Comparison of ENCODE assay signal across 10 cellular contexts in genomic region chr7:74023037-74023436, GRCh38. TPM values are rescaled to one million over a fixed set of nuclear protein-coding genes. Genes with fewer than 3 reads are reported as not detected.
DNase-seq lines count a peak whose midpoint lies in the region; ATAC-seq and TF ChIP-seq lines count a peak whose summit lies in the region.
"Had no signal": no experiment of that assay in that cellular context is flagged by ENCODE, and none has a peak within 500 bp of the region (broad histone marks: within the 10 kb centered on the region; RNA-seq: fewer than 3 reads in every experiment).

No MANE protein-coding gene starts in this region.

- H3K9me3 ChIP-seq in RWPE2 (ENCODE audit: severe bottlenecking) (no peaks in the 10 kb centered on the region), A673 (ENCODE audit: low read depth, low read length, poor library complexity, severe bottlenecking) (no peaks in the 10 kb centered on the region), WERI-Rb-1 (ENCODE audit: severe bottlenecking) (no peaks in the 10 kb centered on the region)

- H3K4me3 ChIP-seq in RWPE2 (ENCODE audit: severe bottlenecking), result no peak overlapping the region
- no peak overlapping the region for H3K4me3 ChIP-seq in fibroblast of villous mesenchyme (ENCODE audit: low read depth, low read length)
- no peak overlapping the region for H3K4me3 ChIP-seq in A673 (ENCODE audit: low read depth, low read length, poor library complexity, severe bottlenecking)
- no peak overlapping the region for H3K4me3 ChIP-seq in WERI-Rb-1 (ENCODE audit: low read depth, low read length)
- H3K4me3 ChIP-seq: lung had no signal

- no TSS peak for BruUV-seq in A673 (replicated peaks; lab: Mats Ljungman, UMichigan)

- CTCF ChIA-PET in A673 (lab: Charles Lee), result no interaction called here

- H3K27me3 ChIP-seq in RWPE2 (ENCODE audit: insufficient read depth, poor library complexity, severe bottlenecking) (no peaks in the 10 kb centered on the region), A673 (replicated peaks; ENCODE audit: insufficient read depth, low read depth, low read length, poor library complexity) (no peaks in the 10 kb centered on the region), WERI-Rb-1 (ENCODE audit: insufficient read depth, low read depth, severe bottlenecking) (no peaks in the 10 kb centered on the region)

- H3K36me3 ChIP-seq in RWPE2 (ENCODE audit: low read depth) (no peaks in the 10 kb centered on the region), A673 (ENCODE audit: insufficient read depth, low read length, poor library complexity, severe bottlenecking) (no peaks in the 10 kb centered on the region), WERI-Rb-1 (no peaks in the 10 kb centered on the region)

- intact Hi-C loops in A673 (cut with micrococcal nuclease; ENCODE audit: unreplicated experiment), result no loop called here

- peak; percentile 82 for ATAC-seq in RWPE2 (ENCODE audit: low read depth)
- no peak for ATAC-seq in GM21423 (IDR thresholded peaks at IDR 0.05; ENCODE audit: unreplicated experiment)
- ATAC-seq in GM21717 (IDR thresholded peaks at IDR 0.05; ENCODE audit: unreplicated experiment), result no peak

- POLR2A ChIA-PET in A673 (lab: Charles Lee; ENCODE audit: low non-redundant PET), result no interaction called here

- H3K27ac ChIP-seq in RWPE2 (ENCODE audit: poor library complexity, severe bottlenecking) (no peak overlapping the region), A673 (ENCODE audit: low read depth, low read length, poor library complexity, severe bottlenecking) (no peak overlapping the region), WERI-Rb-1 (no peak overlapping the region)

- peaks cover 11% of the 10 kb centered on the region for H3K4me1 ChIP-seq in RWPE2 (ENCODE audit: insufficient read depth, poor library complexity, severe bottlenecking)
- H3K4me1 ChIP-seq in A673 (ENCODE audit: insufficient read depth, low read length, poor library complexity, severe bottlenecking), result peaks cover 14% of the 10 kb centered on the region

- DNase-seq in ELF-1 (ENCODE audit: low read depth, low spot score) (peak; percentile 66), RWPE2 (ENCODE audit: low spot score) (peak; percentile 75), fibroblast of villous mesenchyme (ENCODE audit: low read depth) (peak; percentile 55), renal cortical epithelial cell (ENCODE audit: low read depth) (peak; percentile 44), A673 (ENCODE audit: low spot score) (no peak), WERI-Rb-1 (no peak)
- DNase-seq: activated naive CD4-positive, alpha-beta T cell treated with anti-CD3 and anti-CD28 coated beads, Interleukin-2, amount 10 ng/mL, durations not matched to agents 7 days and 5 days had no signal

- TF ChIP-seq CTCF in RWPE2 (IDR thresholded peaks at IDR 0.05; ENCODE audit: poor library complexity, severe bottlenecking) (peak; percentile 30), fibroblast of villous mesenchyme (IDR thresholded peaks at IDR 0.05; ENCODE audit: insufficient read depth, low read depth, low read length) (no peak), A673 (conservative IDR thresholded peaks at IDR 0.05; ENCODE audit: low read depth, low read length) (no peak), WERI-Rb-1 (IDR thresholded peaks at IDR 0.05; ENCODE audit: low read depth, low read length) (no peak)

RNA-seq across cellular contexts. Expression of gene ELN, which starts 4.9 kb away (rescaled TPM):
- total RNA-seq in fibroblast of villous mesenchyme (under 0.01 and 0.64 TPM in 2 replicates), renal cortical epithelial cell (0.15 and 0.17 TPM in 2 replicates), A673 (2021) (47.6 and 65.9 TPM in 2 replicates)

Comparison
In these comparisons a context has a peak if more than half of its experiments do, and no peak if none do; other contexts are left out.
1. DNase-seq: peak in ELF-1 (single experiment), RWPE2 (single experiment), fibroblast of villous mesenchyme (single experiment) and renal cortical epithelial cell (single experiment); none in A673 (single experiment) and WERI-Rb-1 (single experiment).
2. RNA of gene ELN, which starts 4.9 kb away (total RNA-seq): 47.6 to 65.9 TPM in A673; 0.15 to 0.17 TPM in renal cortical epithelial cell and under 0.01 to 0.64 TPM in fibroblast of villous mesenchyme; every median in the first group is over 10 times any median in the second.